ENCODE assay signal across 8 cellular contexts in the genomic region with DNA sequence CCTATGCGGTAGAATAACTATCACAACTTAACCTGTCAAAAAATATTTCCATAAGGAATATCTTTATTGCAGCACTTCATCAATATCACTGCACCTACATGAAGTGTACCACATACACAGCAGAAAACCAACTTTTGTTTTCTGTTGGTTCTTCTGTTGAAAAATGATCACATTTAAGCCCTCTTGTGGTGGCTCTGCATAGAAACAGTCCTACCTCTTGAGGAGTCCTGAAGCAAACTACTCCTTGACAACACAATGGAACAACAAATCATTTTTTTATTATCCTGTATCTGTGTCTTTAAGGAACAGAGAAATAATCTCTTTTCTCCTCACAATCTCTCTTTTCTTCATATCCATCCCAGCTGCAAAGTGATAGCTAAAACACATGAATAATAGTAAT. TPM values are rescaled to one million over a fixed set of nuclear protein-coding genes. Genes with fewer than 3 reads are reported as not detected.
DNase-seq lines count a peak whose midpoint lies in the region; ATAC-seq and TF ChIP-seq lines count a peak whose summit lies in the region.

No MANE protein-coding gene starts in this region.

- no peak overlapping the region for H3K27ac Mint-ChIP-seq in activated T-helper 17 cell treated with anti-CD3 and anti-CD28 coated beads, Interleukin-2, amount 50 U/mL, for 72 hours

- H4K8ac ChIP-seq in mesendoderm (ENCODE audit: low read depth, low read length), result no peak overlapping the region

- TF ChIP-seq CTCF in GM10266 (IDR thresholded peaks at IDR 0.05; ENCODE audit: control insufficient read depth, insufficient read depth, low read depth, missing control alignments) (peak; percentile 39), VCaP (conservative IDR thresholded peaks at IDR 0.05) (peak; percentile 76)

- no peaks in the 10 kb centered on the region for H3K27me3 Mint-ChIP-seq in activated T-helper 17 cell treated with anti-CD3 and anti-CD28 coated beads, Interleukin-2, amount 50 U/mL, for 72 hours

- no peak overlapping the region for H2BK15ac ChIP-seq in mesendoderm (replicated peaks; ENCODE audit: low read depth)

- H3K4ac ChIP-seq in mesendoderm (ENCODE audit: low read depth, low read length), result no peak overlapping the region

- H3K18ac ChIP-seq in mesendoderm (ENCODE audit: low read length), result no peak overlapping the region

- no peak overlapping the region for H2BK120ac ChIP-seq in mesendoderm (ENCODE audit: low read depth, low read length)

- WGBS in mesendoderm (ENCODE audit: extremely low coverage, insufficient coverage, low lambda C conversion rate), result no CpG with 5 or more reads among the region's 1 CpG

- no peak overlapping the region for H3K27ac ChIP-seq in VCaP
- no peak overlapping the region for H3K27ac ChIP-seq in mesendoderm (ENCODE audit: low read depth, low read length)

- H3K4me3 ChIP-seq in mesendoderm (ENCODE audit: low read length), result no peak overlapping the region

- no peak overlapping the region for H3K4me3 Mint-ChIP-seq in activated T-helper 17 cell treated with anti-CD3 and anti-CD28 coated beads, Interleukin-2, amount 50 U/mL, for 72 hours

- no peak overlapping the region for H3K4me2 ChIP-seq in mesendoderm (ENCODE audit: low read length)

- intact Hi-C loops in posterior cingulate gyrus (cut with DNase I), result no loop called here

- no peaks in the 10 kb centered on the region for H3K79me2 ChIP-seq in mesendoderm (ENCODE audit: control insufficient read depth, insufficient read depth, low read length)

- no peak overlapping the region for H3K23ac ChIP-seq in mesendoderm (ENCODE audit: low read length)

- H3K79me1 ChIP-seq in mesendoderm (ENCODE audit: low read length), result no peaks in the 10 kb centered on the region

- no peak overlapping the region for H4K5ac ChIP-seq in mesendoderm (ENCODE audit: low read length)

- no peak overlapping the region for H3K9ac ChIP-seq in mesendoderm (ENCODE audit: low read length)

- no peaks in the 10 kb centered on the region for H3K4me1 ChIP-seq in mesendoderm (ENCODE audit: control insufficient read depth, low read depth, low read length)

- no peaks in the 10 kb centered on the region for H3K36me3 Mint-ChIP-seq in activated T-helper 17 cell treated with anti-CD3 and anti-CD28 coated beads, Interleukin-2, amount 50 U/mL, for 72 hours (ENCODE audit: low read depth)

- no peaks in the 10 kb centered on the region for H3K27me3 ChIP-seq in mesendoderm (ENCODE audit: insufficient read depth, low read length, poor library complexity)

- no peak overlapping the region for H2BK5ac ChIP-seq in mesendoderm (ENCODE audit: low read length)

- ATAC-seq in HG03432 (IDR thresholded peaks at IDR 0.05; ENCODE audit: unreplicated experiment) (peak; percentile 62), GM18511 (IDR thresholded peaks at IDR 0.05; ENCODE audit: unreplicated experiment) (no peak)
- ATAC-seq in activated T-helper 17 cell treated with anti-CD3 and anti-CD28 coated beads, Interleukin-2, amount 50 U/mL, for 72 hours (replicated peaks), result no peak

- H2AK5ac ChIP-seq in mesendoderm (ENCODE audit: low read length), result no peak overlapping the region

- DNase-seq in GM10266 (ENCODE audit: extremely low spot score) (peak; percentile 20), mesendoderm (peak; percentile 46), T1000 (lab: John Stamatoyannopoulos, UW) (no peak), posterior cingulate gyrus (no peak)

- no peaks in the 10 kb centered on the region for H3K36me3 ChIP-seq in mesendoderm (ENCODE audit: control insufficient read depth, insufficient read depth, low read length)

- H3K9me3 Mint-ChIP-seq in activated T-helper 17 cell treated with anti-CD3 and anti-CD28 coated beads, Interleukin-2, amount 50 U/mL, for 72 hours, result no peaks in the 10 kb centered on the region

- no peaks in the 10 kb centered on the region for H3K4me1 Mint-ChIP-seq in activated T-helper 17 cell treated with anti-CD3 and anti-CD28 coated beads, Interleukin-2, amount 50 U/mL, for 72 hours

- H3K56ac ChIP-seq in mesendoderm (ENCODE audit: low read length), result no peak overlapping the region

RNA-seq across cellular contexts. Expression of a gene that starts 39.8 kb away (rescaled TPM):
- 0.03 TPM for polyA plus RNA-seq in mesendoderm (2013, experiment 1 of 2)
- polyA plus RNA-seq in mesendoderm (2013, experiment 2 of 2), result 0.03 TPM
- total RNA-seq in activated T-helper 17 cell treated with anti-CD3 and anti-CD28 coated beads, Interleukin-2, amount 50 U/mL, for 72 hours, result not detected

Comparison
In these comparisons a context has a peak if more than half of its experiments do, and no peak if none do; other contexts are left out.
1. DNase-seq: peak in GM10266 (single experiment) and mesendoderm (single experiment); none in T1000 (single experiment) and posterior cingulate gyrus (0 of 10).